Comparison of ENCODE assay signal across 8 cellular contexts in the genomic region with DNA sequence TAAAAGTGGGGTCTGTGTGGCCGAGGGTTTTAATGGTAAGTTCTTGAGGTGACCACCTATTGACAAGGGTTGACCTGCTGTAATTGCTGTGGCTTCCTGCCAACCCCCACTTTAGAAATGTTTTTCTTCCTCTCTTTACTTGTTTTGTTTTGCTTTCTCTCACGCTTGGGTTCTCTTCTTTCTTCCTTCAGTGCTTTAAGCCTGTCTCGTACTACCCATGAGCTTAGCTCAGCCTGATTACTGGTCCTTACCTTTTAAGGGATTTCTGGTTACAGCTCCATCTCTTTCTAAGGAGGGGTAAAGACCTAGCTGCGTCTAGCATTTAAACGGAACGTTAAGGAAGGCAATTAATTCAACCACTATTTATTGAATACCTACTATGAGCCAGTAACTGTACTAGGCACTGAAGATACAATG. TPM values are rescaled to one million over a fixed set of nuclear protein-coding genes. Genes with fewer than 3 reads are reported as not detected.
A peak's percentile ranks its signal among the peaks of the same experiment; 100 is the strongest.
DNase-seq lines count a peak whose midpoint lies in the region; ATAC-seq and TF ChIP-seq lines count a peak whose summit lies in the region.

No MANE protein-coding gene starts in this region.

- H3K9me3 Mint-ChIP-seq in activated CD4-positive, alpha-beta T cell treated with anti-CD3 and anti-CD28 coated beads for 36 hours (ENCODE audit: low read depth): no peaks in the 10 kb centered on the region

- TF ChIP-seq CTCF in HEK293 (tag by site-specific recombination; IDR thresholded peaks at IDR 0.05) (no peak), astrocyte of the cerebellum (IDR thresholded peaks at IDR 0.05; ENCODE audit: low read depth, low read length, missing control alignments) (no peak)

- H3K27ac Mint-ChIP-seq in activated CD4-positive, alpha-beta T cell treated with anti-CD3 and anti-CD28 coated beads for 36 hours: peak overlapping the region; percentile 96

- H3K4me3 ChIP-seq in HEK293 (ENCODE audit: low read depth, low read length) (peak overlapping the region; percentile 76), astrocyte of the cerebellum (ENCODE audit: low read depth, low read length) (peak overlapping the region; percentile 92)

- H3K27ac ChIP-seq in HEK293 (ENCODE audit: extremely low read depth, low read depth, low read length) (peak overlapping the region; percentile 93), substantia nigra (ENCODE audit: low read depth, low read length, poor library complexity, severe bottlenecking) (peak overlapping the region; percentile 91)

- H3K4me1 ChIP-seq in HEK293 (ENCODE audit: control insufficient read depth, insufficient read depth, low read length): peaks cover 5% of the 10 kb centered on the region

- peak overlapping the region; percentile 95 for H3K4me3 Mint-ChIP-seq in activated CD4-positive, alpha-beta T cell treated with anti-CD3 and anti-CD28 coated beads for 36 hours

- intact Hi-C loops in activated CD4-positive, alpha-beta T cell treated with anti-CD3 and anti-CD28 coated beads for 36 hours (cut with DNase I, micrococcal nuclease): loop anchor here (2.0 kb wide), 2 partner anchors 49 to 251 kb away; no protein-coding TSS in a partner anchor

- peaks cover 5% of the 10 kb centered on the region for H3K36me3 Mint-ChIP-seq in activated CD4-positive, alpha-beta T cell treated with anti-CD3 and anti-CD28 coated beads for 36 hours (ENCODE audit: low read depth)

- peaks cover 31% of the 10 kb centered on the region for H3K4me1 Mint-ChIP-seq in activated CD4-positive, alpha-beta T cell treated with anti-CD3 and anti-CD28 coated beads for 36 hours

- POLR2A ChIA-PET in activated CD4-positive, alpha-beta T cell treated with anti-CD3 and anti-CD28 coated beads for 36 hours (lab: Charles Lee): no interaction called here
- POLR2A ChIA-PET in HEK293 (lab: Yijun Ruan, JAX): interaction anchor here (0.8 to 1.6 kb wide), 4 partner anchors 16 to 264 kb away, joined by 3 to 4 read pairs (median 4); no protein-coding TSS in a partner anchor

- CTCF ChIA-PET in activated CD4-positive, alpha-beta T cell treated with anti-CD3 and anti-CD28 coated beads for 36 hours (lab: Charles Lee): interaction anchor here (3.1 kb wide), 1 partner anchor 47 kb away, joined by 8 read pairs; no protein-coding TSS in a partner anchor
- CTCF ChIA-PET in HEK293 (lab: Yijun Ruan, JAX): no interaction called here

- peak; percentile 5 for ATAC-seq in activated CD4-positive, alpha-beta T cell treated with anti-CD3 and anti-CD28 coated beads for 36 hours

- H3K27me3 Mint-ChIP-seq in activated CD4-positive, alpha-beta T cell treated with anti-CD3 and anti-CD28 coated beads for 36 hours: no peaks in the 10 kb centered on the region

- H3K36me3 ChIP-seq in HEK293 (ENCODE audit: control insufficient read depth in 2 of 2, insufficient read depth in 1 of 2, low read length in 2 of 2): no peaks in the 10 kb centered on the region

- in situ Hi-C loops in astrocyte of the cerebellum (cut with HindIII; ENCODE audit: low sequenced_read_pairs): no loop called here

- DNase-seq in activated CD4-positive, alpha-beta T cell treated with anti-CD3 and anti-CD28 coated beads for 36 hours: no peak
- DNase-seq in activated CD4-positive, alpha-beta T cell treated with anti-CD3 and anti-CD28 coated beads for 48 hours: no peak
- peak; percentile 58 for DNase-seq in NCI-H1092 treated with DMSO at 0.1 percent for 48 hours (lab: John Stamatoyannopoulos, UW)
- no peak for DNase-seq in astrocyte of the cerebellum (ENCODE audit: low read depth)
- DNase-seq in kidney glomerular epithelial cell (lab: John Stamatoyannopoulos, UW): peak; percentile 85
- DNase-seq in substantia nigra (lab: John Stamatoyannopoulos, UW): peak in 4 of 49 donors; percentile 41 to 64 (median 50)
- DNase-seq in T-helper 9 cell: no peak

- no peaks in the 10 kb centered on the region for H3K9me3 ChIP-seq in HEK293 (ENCODE audit: control insufficient read depth, insufficient read depth, low read depth, low read length)

TF ChIP-seq in HEK293, 187 proteins besides CTCF, POLR2A, EP300 and RAD21 (continues in another document):
- TF ChIP-seq ZNF529 (tag by site-specific recombination; IDR thresholded peaks at IDR 0.05; ENCODE audit: insufficient replicate concordance) (no peak), MEIS1 (CRISPR knock-in tag; IDR thresholded peaks at IDR 0.05; ENCODE audit: borderline replicate concordance) (no peak), ZNF23 (tag by site-specific recombination; IDR thresholded peaks at IDR 0.05; ENCODE audit: borderline replicate concordance) (no peak), ZIC2 (tag by site-specific recombination; IDR thresholded peaks at IDR 0.05) (no peak), ZNF350 (tag by site-specific recombination; IDR thresholded peaks at IDR 0.05) (no peak), ZFP37 (tag by site-specific recombination; IDR thresholded peaks at IDR 0.05) (no peak), ZNF211 (tag by site-specific recombination; IDR thresholded peaks at IDR 0.05; ENCODE audit: low read depth) (no peak), ZNF664 (tag by site-specific recombination; IDR thresholded peaks at IDR 0.05) (peak; percentile 81; the same call in 1 of the 2 replicates), ZBTB17 (tag by site-specific recombination; IDR thresholded peaks at IDR 0.05) (peak; percentile 48), ZNF335 (tag by site-specific recombination; conservative IDR thresholded peaks at IDR 0.05) (peak; percentile 85), ZNF174 (tag by site-specific recombination; IDR thresholded peaks at IDR 0.05) (no peak)
- TF ChIP-seq, protein P1, sequence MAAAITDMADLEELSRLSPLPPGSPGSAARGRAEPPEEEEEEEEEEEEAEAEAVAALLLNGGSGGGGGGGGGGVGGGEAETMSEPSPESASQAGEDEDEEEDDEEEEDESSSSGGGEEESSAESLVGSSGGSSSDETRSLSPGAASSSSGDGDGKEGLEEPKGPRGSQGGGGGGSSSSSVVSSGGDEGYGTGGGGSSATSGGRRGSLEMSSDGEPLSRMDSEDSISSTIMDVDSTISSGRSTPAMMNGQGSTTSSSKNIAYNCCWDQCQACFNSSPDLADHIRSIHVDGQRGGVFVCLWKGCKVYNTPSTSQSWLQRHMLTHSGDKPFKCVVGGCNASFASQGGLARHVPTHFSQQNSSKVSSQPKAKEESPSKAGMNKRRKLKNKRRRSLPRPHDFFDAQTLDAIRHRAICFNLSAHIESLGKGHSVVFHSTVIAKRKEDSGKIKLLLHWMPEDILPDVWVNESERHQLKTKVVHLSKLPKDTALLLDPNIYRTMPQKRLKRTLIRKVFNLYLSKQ (tag by site-specific recombination; IDR thresholded peaks at IDR 0.05; ENCODE audit: borderline replicate concordance): no peak
- TF ChIP-seq, protein P2, sequence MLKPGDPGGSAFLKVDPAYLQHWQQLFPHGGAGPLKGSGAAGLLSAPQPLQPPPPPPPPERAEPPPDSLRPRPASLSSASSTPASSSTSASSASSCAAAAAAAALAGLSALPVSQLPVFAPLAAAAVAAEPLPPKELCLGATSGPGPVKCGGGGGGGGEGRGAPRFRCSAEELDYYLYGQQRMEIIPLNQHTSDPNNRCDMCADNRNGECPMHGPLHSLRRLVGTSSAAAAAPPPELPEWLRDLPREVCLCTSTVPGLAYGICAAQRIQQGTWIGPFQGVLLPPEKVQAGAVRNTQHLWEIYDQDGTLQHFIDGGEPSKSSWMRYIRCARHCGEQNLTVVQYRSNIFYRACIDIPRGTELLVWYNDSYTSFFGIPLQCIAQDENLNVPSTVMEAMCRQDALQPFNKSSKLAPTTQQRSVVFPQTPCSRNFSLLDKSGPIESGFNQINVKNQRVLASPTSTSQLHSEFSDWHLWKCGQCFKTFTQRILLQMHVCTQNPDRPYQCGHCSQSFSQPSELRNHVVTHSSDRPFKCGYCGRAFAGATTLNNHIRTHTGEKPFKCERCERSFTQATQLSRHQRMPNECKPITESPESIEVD (tag by site-specific recombination; IDR thresholded peaks at IDR 0.05): no peak; the same call in 1 of the 2 replicates
- TF ChIP-seq, protein P3, sequence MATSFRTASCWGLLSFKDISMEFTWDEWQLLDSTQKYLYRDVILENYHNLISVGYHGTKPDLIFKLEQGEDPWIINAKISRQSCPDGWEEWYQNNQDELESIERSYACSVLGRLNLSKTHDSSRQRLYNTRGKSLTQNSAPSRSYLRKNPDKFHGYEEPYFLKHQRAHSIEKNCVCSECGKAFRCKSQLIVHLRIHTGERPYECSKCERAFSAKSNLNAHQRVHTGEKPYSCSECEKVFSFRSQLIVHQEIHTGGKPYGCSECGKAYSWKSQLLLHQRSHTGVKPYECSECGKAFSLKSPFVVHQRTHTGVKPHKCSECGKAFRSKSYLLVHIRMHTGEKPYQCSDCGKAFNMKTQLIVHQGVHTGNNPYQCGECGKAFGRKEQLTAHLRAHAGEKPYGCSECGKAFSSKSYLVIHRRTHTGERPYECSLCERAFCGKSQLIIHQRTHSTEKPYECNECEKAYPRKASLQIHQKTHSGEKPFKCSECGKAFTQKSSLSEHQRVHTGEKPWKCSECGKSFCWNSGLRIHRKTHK (tag by site-specific recombination; IDR thresholded peaks at IDR 0.05): no peak
- TF ChIP-seq, protein P4, sequence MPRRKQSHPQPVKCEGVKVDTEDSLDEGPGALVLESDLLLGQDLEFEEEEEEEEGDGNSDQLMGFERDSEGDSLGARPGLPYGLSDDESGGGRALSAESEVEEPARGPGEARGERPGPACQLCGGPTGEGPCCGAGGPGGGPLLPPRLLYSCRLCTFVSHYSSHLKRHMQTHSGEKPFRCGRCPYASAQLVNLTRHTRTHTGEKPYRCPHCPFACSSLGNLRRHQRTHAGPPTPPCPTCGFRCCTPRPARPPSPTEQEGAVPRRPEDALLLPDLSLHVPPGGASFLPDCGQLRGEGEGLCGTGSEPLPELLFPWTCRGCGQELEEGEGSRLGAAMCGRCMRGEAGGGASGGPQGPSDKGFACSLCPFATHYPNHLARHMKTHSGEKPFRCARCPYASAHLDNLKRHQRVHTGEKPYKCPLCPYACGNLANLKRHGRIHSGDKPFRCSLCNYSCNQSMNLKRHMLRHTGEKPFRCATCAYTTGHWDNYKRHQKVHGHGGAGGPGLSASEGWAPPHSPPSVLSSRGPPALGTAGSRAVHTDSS (tag by site-specific recombination; IDR thresholded peaks at IDR 0.05): no peak

RNA-seq across cellular contexts. Expression of a gene that starts 0.7 kb away (rescaled TPM):
- total RNA-seq in activated CD4-positive, alpha-beta T cell treated with anti-CD3 and anti-CD28 coated beads for 36 hours: 100 to 1,000 TPM in 1 of 2 experiments, 10 to 100 TPM in 1; 72.2 to 134 TPM

Comparison
In these comparisons a context has a peak if more than half of its experiments do, and no peak if none do; other contexts are left out.
1. DNase-seq: peak in NCI-H1092 treated with DMSO at 0.1 percent for 48 hours (single experiment) and kidney glomerular epithelial cell (single experiment); none in activated CD4-positive, alpha-beta T cell treated with anti-CD3 and anti-CD28 coated beads for 36 hours (single experiment), activated CD4-positive, alpha-beta T cell treated with anti-CD3 and anti-CD28 coated beads for 48 hours (single experiment), astrocyte of the cerebellum (single experiment) and T-helper 9 cell (single experiment).